14 cellular contexts compared by ENCODE assay signal in the genomic region with DNA sequence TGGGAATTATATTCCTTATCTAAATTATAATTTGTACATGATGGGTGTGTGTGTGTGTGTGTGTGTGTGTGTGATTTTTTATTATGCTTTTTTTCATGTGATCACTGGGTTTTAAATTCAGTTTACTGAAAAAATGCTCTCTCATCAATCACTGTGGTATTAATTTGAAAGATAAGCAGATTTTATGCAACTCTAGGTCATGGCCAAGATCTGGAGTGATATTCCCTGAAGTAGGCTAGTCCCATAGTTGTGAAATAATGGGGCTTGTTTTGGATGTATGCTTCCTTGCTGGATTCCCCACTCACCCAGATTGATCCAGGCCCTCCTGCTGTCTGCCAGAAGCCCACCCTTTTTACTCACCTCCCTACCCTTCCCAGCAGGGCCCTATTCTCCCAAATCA. TPM values are rescaled to one million over a fixed set of nuclear protein-coding genes. Genes with fewer than 3 reads are reported as not detected.
A peak's percentile ranks its signal among the peaks of the same experiment; 100 is the strongest.
DNase-seq lines count a peak whose midpoint lies in the region; ATAC-seq and TF ChIP-seq lines count a peak whose summit lies in the region.
"Had no signal": no experiment of that assay in that cellular context is flagged by ENCODE, and none has a peak within 500 bp of the region (broad histone marks: within the 10 kb centered on the region; RNA-seq: fewer than 3 reads in every experiment).

No MANE protein-coding gene starts in this region.

- H3K4me3 ChIP-seq in muscle layer of duodenum (ENCODE audit: low read depth in 1 of 2, low read length in 2 of 2) (no peak overlapping the region), transverse colon (no peak overlapping the region)
- H3K4me3 ChIP-seq: BLaER1, PC-9 had no signal

- intact Hi-C loops in left cardiac atrium (cut with DNase I) = no loop called here
- intact Hi-C loops in transverse colon (cut with DNase I; ENCODE audit: low total_unique reads) = no loop called here

- no peak for ATAC-seq in activated T-cell treated with anti-CD3 and anti-CD28 coated beads, Interleukin-2, amount 50 U/mL, for 72 hours (replicated peaks in 1 of 2)
- peak; percentile 18 to 57 for ATAC-seq in left cardiac atrium

- H3K27ac ChIP-seq in muscle layer of duodenum (ENCODE audit: low read length) = peak overlapping the region; percentile 3
- peak overlapping the region; percentile 48 to 78 (median 75) for H3K27ac ChIP-seq in transverse colon
- H3K27ac ChIP-seq: 22Rv1, BLaER1, PC-9 had no signal

- H3K4me1 Mint-ChIP-seq in activated T-cell treated with anti-CD3 and anti-CD28 coated beads, Interleukin-2, amount 50 U/mL, for 72 hours (ENCODE audit: low read depth) = no peaks in the 10 kb centered on the region

- H3K36me3 Mint-ChIP-seq in activated T-cell treated with anti-CD3 and anti-CD28 coated beads, Interleukin-2, amount 50 U/mL, for 72 hours (ENCODE audit: insufficient read depth in 2 of 2) = no peaks in the 10 kb centered on the region

- H3K9me3 ChIP-seq in muscle layer of duodenum (ENCODE audit: control insufficient read depth in 1 of 2, low read length in 2 of 2) (no peaks in the 10 kb centered on the region), transverse colon (no peaks in the 10 kb centered on the region)
- H3K9me3 ChIP-seq: BLaER1 had no signal

- H3K36me3 ChIP-seq in muscle layer of duodenum (ENCODE audit: control insufficient read depth in 1 of 2, insufficient read depth in 2 of 2, low read length in 2 of 2) (peaks cover 3 to 6% of the 10 kb centered on the region in 2 donors), transverse colon (no peaks in the 10 kb centered on the region)

- no peak for TF ChIP-seq EP300 in transverse colon (IDR thresholded peaks at IDR 0.05; ENCODE audit: low read depth)

- in situ Hi-C loops in transverse colon (cut with MboI; ENCODE audit: low pct_ligation_motif_present in 1 of 4, low pct_unique_long_range_greater_than_20kb in 1 of 4, low sequenced_read_pairs in 3 of 4) = no loop called here

- H3K9me3 Mint-ChIP-seq in activated T-cell treated with anti-CD3 and anti-CD28 coated beads, Interleukin-2, amount 50 U/mL, for 72 hours = no peaks in the 10 kb centered on the region

- no peaks in the 10 kb centered on the region for H3K4me1 ChIP-seq in muscle layer of duodenum (ENCODE audit: control insufficient read depth in 1 of 2, insufficient read depth in 2 of 2, low read length in 2 of 2)
- H3K4me1 ChIP-seq in transverse colon = peaks cover 0 to 32% (median 22%) of the 10 kb centered on the region in 4 donors
- H3K4me1 ChIP-seq: BLaER1 had no signal

- TF ChIP-seq POLR2A in transverse colon (IDR thresholded peaks at IDR 0.05) = no peak

- H3K27me3 Mint-ChIP-seq in activated T-cell treated with anti-CD3 and anti-CD28 coated beads, Interleukin-2, amount 50 U/mL, for 72 hours (ENCODE audit: low read depth) = no peaks in the 10 kb centered on the region

- TF ChIP-seq CTCF in transverse colon (IDR thresholded peaks at IDR 0.05) = no peak

- H3K4me3 Mint-ChIP-seq in activated T-cell treated with anti-CD3 and anti-CD28 coated beads, Interleukin-2, amount 50 U/mL, for 72 hours = no peak overlapping the region

- no peak for DNase-seq in activated T-cell treated with anti-CD3 and anti-CD28 coated beads, Interleukin-2, amount 50 U/mL, for 72 hours
- DNase-seq in activated T-cell treated with anti-CD3 and anti-CD28 coated beads, Interleukin-2, amount 50 U/mL, for 48 hours = no peak
- DNase-seq in left cardiac atrium = no peak
- DNase-seq in transverse colon = no peak
- DNase-seq in activated naive CD4-positive, alpha-beta T cell treated with anti-CD3 and anti-CD28 coated beads, Interleukin-2, amount 50 U/mL, for 16 hours = no peak
- DNase-seq in iPS-NIHi7 (ENCODE audit: extremely low spot score) = no peak
- no peak for DNase-seq in stimulated activated naive CD4-positive, alpha-beta T cell (lab: John Stamatoyannopoulos, UW)
- DNase-seq: Karpas-422, MM.1S, NCI-H345, PC-9 had no signal

- peak overlapping the region; percentile 26 for H3K27ac Mint-ChIP-seq in activated T-cell treated with anti-CD3 and anti-CD28 coated beads, Interleukin-2, amount 50 U/mL, for 72 hours

- H3K27me3 ChIP-seq in muscle layer of duodenum (ENCODE audit: low read depth, low read length) = no peaks in the 10 kb centered on the region
- H3K27me3 ChIP-seq in transverse colon = no peaks in the 10 kb centered on the region
- H3K27me3 ChIP-seq: BLaER1 had no signal

RNA-seq across cellular contexts. Expression of a gene that starts 22.0 kb away (rescaled TPM):
- 10 to 100 TPM; 37.0 to 41.0 TPM for total RNA-seq in activated T-cell treated with anti-CD3 and anti-CD28 coated beads, Interleukin-2, amount 50 U/mL, for 72 hours
- total RNA-seq in left cardiac atrium (10 to 100 TPM; 64.6 to 73.1 TPM), transverse colon (10 to 100 TPM; 19.9 to 49.1 (median 31.4) TPM)

Comparison
In these comparisons a context has a peak if more than half of its experiments do, and no peak if none do; other contexts are left out.
1. ATAC-seq: peak in left cardiac atrium (2 of 2); none in activated T-cell treated with anti-CD3 and anti-CD28 coated beads, Interleukin-2, amount 50 U/mL, for 72 hours (0 of 2).